In the genomic region with DNA sequence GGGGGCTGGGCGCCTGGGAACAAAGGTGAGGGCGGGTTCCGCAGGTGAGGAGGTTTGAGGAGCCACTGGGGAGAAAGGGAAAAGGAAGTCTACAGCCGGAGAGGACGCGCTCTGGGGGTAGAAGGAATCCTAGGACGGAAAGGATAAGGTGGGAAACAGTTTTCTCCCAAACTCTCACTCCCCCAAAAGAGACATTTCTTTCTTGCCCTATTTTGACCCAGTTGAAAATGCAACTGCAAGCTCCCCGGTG, we compare ENCODE assay signal across 8 cellular contexts. TPM values are rescaled to one million over a fixed set of nuclear protein-coding genes. Genes with fewer than 3 reads are reported as not detected.
DNase-seq lines count a peak whose midpoint lies in the region; TF ChIP-seq lines count a peak whose summit lies in the region.

No MANE protein-coding gene starts in this region.

- H3K9ac ChIP-seq in liver (ENCODE audit: low read depth in 1 of 2, low read length in 2 of 2): peak overlapping the region; percentile 90 to 97

- H3K4me3 ChIP-seq in AG09309 (ENCODE audit: control insufficient read depth, low read depth, low read length) (peak overlapping the region; percentile 53), HFF-Myc (replicated peaks; ENCODE audit: low read depth, low read length) (peak overlapping the region; percentile 90), liver (ENCODE audit: low read depth in 1 of 3, low read length in 3 of 3) (peak overlapping the region; percentile 67 to 98 (median 79)), transverse colon (peak overlapping the region; percentile 90 to 98 (median 94))

- TF ChIP-seq RAD21 in liver (IDR thresholded peaks at IDR 0.05): no peak

- intact Hi-C loops in transverse colon (cut with DNase I; ENCODE audit: low total_unique reads): no loop called here
- intact Hi-C loops in posterior cingulate gyrus (cut with DNase I): loop anchor here (10.0 kb wide), 1 partner anchor 196 kb away; a partner anchor contains a TSS

- H3K27me3 ChIP-seq in liver (ENCODE audit: control insufficient read depth in 4 of 4, insufficient read depth in 4 of 4, low read length in 3 of 4) (no peaks in the 10 kb centered on the region), transverse colon (no peaks in the 10 kb centered on the region)

- H3K36me3 ChIP-seq in liver (ENCODE audit: control insufficient read depth in 4 of 4, insufficient read depth in 3 of 4, low read depth in 1 of 4, low read length in 3 of 4): peaks cover 0 to 2% (median 0%) of the 10 kb centered on the region in 4 donors
- H3K36me3 ChIP-seq in transverse colon: no peaks in the 10 kb centered on the region

- TF ChIP-seq EP300 in transverse colon (IDR thresholded peaks at IDR 0.05; ENCODE audit: low read depth): no peak

- WGBS in adipose tissue, 3 donors: 0% methylated on average over 8 of the region's 8 CpGs
- under 1% methylated on average over 8 of the region's 8 CpGs for WGBS in liver
- 0% methylated on average over 2 to 8 of the region's 8 CpGs for WGBS in transverse colon (ENCODE audit: low coverage in 1 of 2), 2 donors

- in situ Hi-C loops in transverse colon (cut with MboI; ENCODE audit: low pct_ligation_motif_present in 1 of 4, low pct_unique_long_range_greater_than_20kb in 1 of 4, low sequenced_read_pairs in 3 of 4): no loop called here

- peak overlapping the region; percentile 25 for H3K27ac ChIP-seq in adipose tissue (ENCODE audit: low read depth, low read length)
- peak overlapping the region; percentile 99 for H3K27ac ChIP-seq in liver (ENCODE audit: low read depth in 1 of 2, low read length in 2 of 2)
- H3K27ac ChIP-seq in transverse colon: peak overlapping the region; percentile 99

- no peak for TF ChIP-seq POLR2A in transverse colon (IDR thresholded peaks at IDR 0.05)

- peaks cover 7 to 57% (median 39%) of the 10 kb centered on the region in 4 donors for H3K4me1 ChIP-seq in liver (ENCODE audit: control insufficient read depth in 4 of 4, insufficient read depth in 4 of 4, low read length in 3 of 4)
- H3K4me1 ChIP-seq in transverse colon: peaks cover 8 to 62% (median 30%) of the 10 kb centered on the region in 4 donors

- no peaks in the 10 kb centered on the region for H3K9me3 ChIP-seq in liver (ENCODE audit: control insufficient read depth in 4 of 4, low read length in 3 of 4)
- H3K9me3 ChIP-seq in transverse colon: no peaks in the 10 kb centered on the region

- no peak for TF ChIP-seq CTCF in AG09309 (IDR thresholded peaks at IDR 0.05; ENCODE audit: control insufficient read depth, insufficient read depth, low read depth, low read length, missing control alignments)
- no peak for TF ChIP-seq CTCF in HFF-Myc (IDR thresholded peaks at IDR 0.05; ENCODE audit: low read depth, low read length, missing control alignments)
- TF ChIP-seq CTCF in liver (IDR thresholded peaks at IDR 0.05; ENCODE audit: low read depth, low read length, missing input control): no peak
- no peak for TF ChIP-seq CTCF in transverse colon (IDR thresholded peaks at IDR 0.05)

- DNase-seq in AG09309 (ENCODE audit: low read depth): no peak
- no peak for DNase-seq in HFF-Myc (ENCODE audit: extremely low read depth, low read depth)
- DNase-seq in transverse colon: no peak
- no peak for DNase-seq in Kasumi-1 (lab: John Stamatoyannopoulos, UW)
- no peak for DNase-seq in posterior cingulate gyrus
- DNase-seq in T1000 (lab: John Stamatoyannopoulos, UW): no peak

TF ChIP-seq in liver, 16 proteins besides CTCF, POLR2A, EP300 and RAD21:
- no peak for TF ChIP-seq HNF4G (IDR thresholded peaks at IDR 0.05)
- TF ChIP-seq RXRA (IDR thresholded peaks at IDR 0.05): no peak

RNA-seq across cellular contexts. Expression of a gene that starts 0.7 kb away (rescaled TPM):
- polyA plus RNA-seq in adipose tissue (100 to 1,000 TPM in 1 of 3 donors, 10 to 100 TPM in 2; 92.1 to 280 (median 96.3) TPM), liver (10 to 100 TPM; 31.4 to 33.3 TPM)
- total RNA-seq in liver (10 to 100 TPM; 33.8 to 45.0 TPM), transverse colon (100 to 1,000 TPM in 1 of 4 donors, 10 to 100 TPM in 3; 45.6 to 120 (median 90.4) TPM)

RNA-seq across cellular contexts. Expression of a gene that starts 0.7 kb away (rescaled TPM):
- polyA plus RNA-seq in adipose tissue: 10 to 100 TPM in 1 of 3 donors, 1 to 10 TPM in 2; 2.4 to 12.2 (median 3.0) TPM
- 10 to 100 TPM; 13.8 to 25.9 TPM for total RNA-seq in liver
- polyA plus RNA-seq in liver: 10 to 100 TPM in 1 of 2 donors, 1 to 10 TPM in 1; 6.2 to 12.8 TPM
- 10 to 100 TPM in 3 of 4 donors, 1 to 10 TPM in 1; 1.8 to 29.6 (median 18.9) TPM for total RNA-seq in transverse colon

Comparison
In these comparisons a context has a peak if more than half of its experiments do, and no peak if none do; other contexts are left out.
1. H3K27ac ChIP-seq: peak in every context shown above with its lines; median percentile 99 in liver; 99 in transverse colon; 25 in adipose tissue.